ENCODE assay signal across 11 cellular contexts in genomic region chr21:15848632-15849031, GRCh38.
DNase-seq lines count a peak whose midpoint lies in the region; ATAC-seq, FAIRE-seq and TF ChIP-seq lines count a peak whose summit lies in the region.
"Had no signal": no experiment of that assay in that cellular context is flagged by ENCODE, and none has a peak within 500 bp of the region (broad histone marks: within the 10 kb centered on the region; RNA-seq: fewer than 3 reads in every experiment).

No MANE protein-coding gene starts in this region.

- H3K27me3 ChIP-seq in PC-9 (ENCODE audit: insufficient read depth, low read depth), result no peaks in the 10 kb centered on the region
- H3K27me3 ChIP-seq: stomach had no signal

- H3K4me1 ChIP-seq in PC-9 (replicated peaks; ENCODE audit: insufficient read depth), result peaks cover 36% of the 10 kb centered on the region

- POLR2A ChIA-PET in PC-9 (lab: Charles Lee; ENCODE audit: unreplicated experiment), result no interaction called here

- H3K79me2 ChIP-seq in PC-9 (ENCODE audit: low read depth), result no peaks in the 10 kb centered on the region; the same call in 1 of the 2 replicates

- peak; percentile 96 for FAIRE-seq in H54 (lab: Jason Lieb, UNC)

- peak; percentile 89 for ATAC-seq in esophagus mucosa
- ATAC-seq in GM18861 (IDR thresholded peaks at IDR 0.05; ENCODE audit: unreplicated experiment), result no peak

- H3K27ac ChIP-seq in PC-9, result peak overlapping the region; percentile 70
- H3K27ac ChIP-seq: stomach had no signal

- no TSS peak for BruUV-seq in PC-9 (replicated peaks; lab: Mats Ljungman, UMichigan)

- TF ChIP-seq CTCF in PC-9 (conservative IDR thresholded peaks at IDR 0.05), result no peak

- H3K9me2 ChIP-seq in PC-9 (ENCODE audit: insufficient read depth), result no peaks in the 10 kb centered on the region

- no peaks in the 10 kb centered on the region for H4K20me1 ChIP-seq in PC-9 (ENCODE audit: insufficient read depth)

- TF ChIP-seq POLR2A in H54 (IDR thresholded peaks at IDR 0.05; ENCODE audit: low read depth, low read length), result no peak

- no peak overlapping the region for H2AFZ ChIP-seq in PC-9

- H3K9me3 ChIP-seq in PC-9 (ENCODE audit: insufficient read depth, low read depth), result 0 out of 2 replicates have a peak, but pooled peaks cover 3% of the 10 kb centered on the region
- H3K9me3 ChIP-seq: stomach had no signal

- intact Hi-C loops in PC-9 (cut with micrococcal nuclease; ENCODE audit: unreplicated experiment), result no loop called here

- peak; percentile 10 for DNase-seq in H54 (ENCODE audit: insufficient read length, low spot score)
- DNase-seq in PC-9, result peak in 1 of 2 experiments; percentile 82
- peak; percentile 50 for DNase-seq in pulmonary artery endothelial cell (ENCODE audit: low read depth, low spot score)
- no peak for DNase-seq in stimulated activated CD4-positive, alpha-beta T cell treated with anti-CD3 and anti-CD28 coated beads, Interleukin-12 subunit alpha, Interleukin-12 subunit beta, amount 100 ng/mL, for 4 hours
- no peak for DNase-seq in NCI-H1930 (lab: John Stamatoyannopoulos, UW)
- DNase-seq: activated CD4-positive, alpha-beta T cell treated with anti-CD3 and anti-CD28 coated beads, Interleukin-2, amount 50 U/mL, for 4 hours; CD8-positive, alpha-beta memory T cell; RPMI8226; stomach had no signal

- peaks cover 7% of the 10 kb centered on the region for H3K36me3 ChIP-seq in PC-9 (ENCODE audit: low read depth)

- peak overlapping the region; percentile 39 for H3K4me2 ChIP-seq in PC-9

- no peak overlapping the region for H3K4me3 ChIP-seq in PC-9
- H3K4me3 ChIP-seq: stomach had no signal

- peaks cover 23% of the 10 kb centered on the region for H3F3A ChIP-seq in PC-9 (ENCODE audit: insufficient read depth, low read depth)

- CTCF ChIA-PET in PC-9 (lab: Charles Lee), result interaction anchor here (0.6 kb wide), 1 partner anchor 233 kb away, joined by 18 read pairs; no protein-coding TSS in a partner anchor

Comparison
In these comparisons a context has a peak if more than half of its experiments do, and no peak if none do; other contexts are left out.
1. DNase-seq: peak in H54 (single experiment) and pulmonary artery endothelial cell (single experiment); none in stimulated activated CD4-positive, alpha-beta T cell treated with anti-CD3 and anti-CD28 coated beads, Interleukin-12 subunit alpha, Interleukin-12 subunit beta, amount 100 ng/mL, for 4 hours (single experiment) and NCI-H1930 (0 of 2).